ENCODE assay signal across 1 cellular context in genomic region chr7:137471128-137471527, GRCh38.
TF ChIP-seq lines count a peak whose summit lies in the region.

No MANE protein-coding gene starts in this region.

TF ChIP-seq in H1, 55 proteins besides CTCF, POLR2A, EP300 and RAD21:
- TF ChIP-seq POU5F1 (IDR thresholded peaks at IDR 0.05; ENCODE audit: low read depth, low read length) (no peak), SP1 (IDR thresholded peaks at IDR 0.05; ENCODE audit: low read depth, low read length) (no peak), USF2 (IDR thresholded peaks at IDR 0.05; ENCODE audit: low read length) (no peak), SIX5 (IDR thresholded peaks at IDR 0.05; ENCODE audit: low read depth, low read length) (no peak), CEBPB (IDR thresholded peaks at IDR 0.05; ENCODE audit: low read depth, low read length) (no peak), SAP30 (IDR thresholded peaks at IDR 0.05; ENCODE audit: insufficient read depth, insufficient replicate concordance, low read length) (no peak), GABPA (IDR thresholded peaks at IDR 0.05; ENCODE audit: borderline replicate concordance, insufficient read depth, low read length) (no peak), SIRT6 (IDR thresholded peaks at IDR 0.05; ENCODE audit: low read length) (no peak), BCL11A (IDR thresholded peaks at IDR 0.05; ENCODE audit: low read depth in 2 of 2, low read length in 2 of 2) (no peak)
